In genomic region chr1:23562138-23562819, GRCh38 we compare ENCODE assay signal across 1 cellular context.
TF ChIP-seq lines count a peak whose summit lies in the region.

No MANE protein-coding gene starts in this region.

TF ChIP-seq in K562, 482 proteins besides CTCF, POLR2A, EP300 and RAD21 (continued from another document and continues in another):
- peak; percentile 55; the same call in 1 of the 2 replicates for TF ChIP-seq ARID4B (CRISPR knock-in tag; IDR thresholded peaks at IDR 0.05)
- no peak for TF ChIP-seq AFF1 (IDR thresholded peaks at IDR 0.05; ENCODE audit: low read depth in 1 of 2, partially characterized antibody in 2 of 2)
- TF ChIP-seq NR2C2 (CRISPR knock-in tag; IDR thresholded peaks at IDR 0.05) = no peak
- TF ChIP-seq NR2C2 (tag; IDR thresholded peaks at IDR 0.05) = no peak
- TF ChIP-seq ELF2 (CRISPR knock-in tag; IDR thresholded peaks at IDR 0.05) = no peak
- TF ChIP-seq NFATC3 (IDR thresholded peaks at IDR 0.05) = peak; percentile 31; the same call in 1 of the 2 replicates
- TF ChIP-seq RBM15 (IDR thresholded peaks at IDR 0.05; ENCODE audit: insufficient read depth, low read length) = no peak
- TF ChIP-seq ZFP36 (IDR thresholded peaks at IDR 0.05; ENCODE audit: low read depth, low read length, partially characterized antibody) = peak; percentile 2
- TF ChIP-seq ZKSCAN1 (IDR thresholded peaks at IDR 0.05; ENCODE audit: low read depth, low read length) = peak; percentile 41; the same call in 1 of the 2 replicates
- TF ChIP-seq ZNF318 (IDR thresholded peaks at IDR 0.05; ENCODE audit: borderline replicate concordance in 1 of 2, low read depth in 1 of 2) = peak in 1 of 2 experiments; percentile 93; a peak in 2 of 4 replicates
- peak; percentile 95 for TF ChIP-seq CREB1 (IDR thresholded peaks at IDR 0.05)
- peak; percentile 90 for TF ChIP-seq CREB1 (CRISPR knock-in tag; IDR thresholded peaks at IDR 0.05)
- TF ChIP-seq ZNF589 (CRISPR knock-in tag; IDR thresholded peaks at IDR 0.05; ENCODE audit: low read depth) = no peak
- TF ChIP-seq ZNF77 (CRISPR knock-in tag; IDR thresholded peaks at IDR 0.05) = no peak
- TF ChIP-seq BCLAF1 (IDR thresholded peaks at IDR 0.05; ENCODE audit: borderline replicate concordance in 1 of 2, control insufficient read depth in 1 of 2, low read depth in 2 of 2, low read length in 1 of 2) = no peak
- no peak for TF ChIP-seq ILK (tag; IDR thresholded peaks at IDR 0.05; ENCODE audit: borderline replicate concordance, low read depth)
- TF ChIP-seq GATAD2A (IDR thresholded peaks at IDR 0.05) = no peak
- TF ChIP-seq MYC (IDR thresholded peaks at IDR 0.05; ENCODE audit: low read depth, low read length) = peak; percentile 76
- TF ChIP-seq MYC (CRISPR knock-in tag; IDR thresholded peaks at IDR 0.05; ENCODE audit: borderline replicate concordance, low read depth) = no peak
- no peak for TF ChIP-seq ZNF431 (CRISPR knock-in tag; IDR thresholded peaks at IDR 0.05)
- no peak for TF ChIP-seq SLC30A9 (CRISPR knock-in tag; IDR thresholded peaks at IDR 0.05)
- TF ChIP-seq ZNF695 (CRISPR knock-in tag; IDR thresholded peaks at IDR 0.05) = no peak
- no peak for TF ChIP-seq NR3C1 (CRISPR knock-in tag; IDR thresholded peaks at IDR 0.05)
- TF ChIP-seq LARP7 (IDR thresholded peaks at IDR 0.05) = no peak
- peak in 1 of 2 experiments; percentile 88; a peak in 2 of 4 replicates for TF ChIP-seq HDAC1 (IDR thresholded peaks at IDR 0.05)
- TF ChIP-seq GTF3C2 (IDR thresholded peaks at IDR 0.05; ENCODE audit: borderline replicate concordance, extremely low read depth, insufficient read length) = no peak
- TF ChIP-seq ZNF263 (CRISPR knock-in tag; IDR thresholded peaks at IDR 0.05; ENCODE audit: borderline replicate concordance) = no peak
- no peak for TF ChIP-seq CC2D1A (IDR thresholded peaks at IDR 0.05)
- TF ChIP-seq ZFP1 (CRISPR knock-in tag; IDR thresholded peaks at IDR 0.05) = no peak
- peak; percentile 67; the same call in 1 of the 2 replicates for TF ChIP-seq SOX6 (IDR thresholded peaks at IDR 0.05)
- TF ChIP-seq FOXO4 (CRISPR knock-in tag; IDR thresholded peaks at IDR 0.05) = no peak
- no peak; a peak in 1 of 4 replicates for TF ChIP-seq KDM1A (IDR thresholded peaks at IDR 0.05)
- no peak for TF ChIP-seq SP2 (IDR thresholded peaks at IDR 0.05; ENCODE audit: extremely low read depth, low read depth, low read length, poor library complexity, severe bottlenecking)
- TF ChIP-seq BDP1 (IDR thresholded peaks at IDR 0.05; ENCODE audit: insufficient read depth, insufficient read length) = no peak
- no peak; the same call in 1 of the 2 replicates for TF ChIP-seq MAFK (IDR thresholded peaks at IDR 0.05; ENCODE audit: low read length)
- TF ChIP-seq RBM25 (IDR thresholded peaks at IDR 0.05; ENCODE audit: low read depth, low read length, severe bottlenecking) = no peak
